Comparison of ENCODE assay signal across 8 cellular contexts in the genomic region with DNA sequence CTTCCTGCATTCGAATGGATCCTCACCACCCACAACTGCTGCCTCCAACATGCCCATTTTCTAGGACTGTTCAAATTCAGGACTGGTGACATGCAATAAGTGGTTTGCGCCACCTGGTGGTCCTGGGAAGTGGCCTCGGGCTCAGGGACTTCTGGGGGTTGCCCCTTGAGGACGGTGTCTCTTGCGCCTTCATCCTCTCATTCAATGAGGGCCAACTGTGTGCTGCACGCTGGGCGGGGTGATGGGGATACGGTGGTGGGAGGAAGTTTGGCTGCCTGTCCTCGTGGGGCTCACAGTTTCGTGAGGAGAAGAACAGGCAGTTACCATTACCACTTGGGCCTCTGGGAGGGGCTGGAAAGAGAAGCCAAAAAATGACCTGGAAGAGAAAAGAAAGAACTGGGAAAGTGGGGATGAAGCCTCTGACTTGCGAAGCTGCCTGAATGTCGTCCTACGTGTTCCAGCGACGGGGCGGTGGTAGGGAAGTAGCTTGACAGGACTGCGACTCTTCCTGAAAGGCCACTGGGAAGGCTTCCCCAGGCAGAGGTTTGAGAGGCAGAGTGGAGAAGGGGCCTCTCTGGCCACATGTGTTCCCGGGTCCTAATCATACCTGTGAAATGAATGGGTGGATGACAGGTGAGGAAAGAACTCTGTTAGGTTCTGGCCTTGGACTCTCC. TPM values are rescaled to one million over a fixed set of nuclear protein-coding genes. Genes with fewer than 3 reads are reported as not detected.
DNase-seq lines count a peak whose midpoint lies in the region; ATAC-seq and TF ChIP-seq lines count a peak whose summit lies in the region.

No MANE protein-coding gene starts in this region.

- ATAC-seq in DND-41 (ENCODE audit: insufficient read depth, low read depth) (peak; percentile 83), HG02798 (IDR thresholded peaks at IDR 0.05; ENCODE audit: poor library complexity, unreplicated experiment) (peak; percentile 45), naive B cell (ENCODE audit: low read depth in 2 of 2) (peak; percentile 32 to 39), HG03135 (IDR thresholded peaks at IDR 0.05; ENCODE audit: unreplicated experiment) (no peak)

- H3K36me3 ChIP-seq in DND-41 (ENCODE audit: insufficient read depth, low read length) = no peaks in the 10 kb centered on the region

- H3K9me3 ChIP-seq in DND-41 (ENCODE audit: insufficient read depth, low read length, severe bottlenecking) = no peaks in the 10 kb centered on the region

- peak; percentile 83 for TF ChIP-seq CTCF in DND-41 (IDR thresholded peaks at IDR 0.05; ENCODE audit: borderline replicate concordance, extremely low read depth, low read length, poor library complexity, severe bottlenecking)

- H3K27me3 Mint-ChIP-seq in naive B cell = peaks cover 18 to 45% (median 30%) of the 10 kb centered on the region in 3 donors

- no peaks in the 10 kb centered on the region for H3K4me1 ChIP-seq in DND-41 (ENCODE audit: insufficient read depth, low read length)

- H3K27me3 ChIP-seq in DND-41 (ENCODE audit: insufficient read depth, low read length, poor library complexity) = peaks cover 8% of the 10 kb centered on the region

- no peaks in the 10 kb centered on the region for H3K79me2 ChIP-seq in DND-41 (ENCODE audit: insufficient read depth, low read length)

- peaks cover 8 to 21% (median 12%) of the 10 kb centered on the region in 3 donors for H3K4me1 Mint-ChIP-seq in naive B cell

- DNase-seq in DND-41 (peak; percentile 72), NOMO-1 (lab: John Stamatoyannopoulos, UW; ENCODE audit: unreplicated experiment in 2 of 2) (peak; percentile 61 to 64), epidermal melanocyte (ENCODE audit: insufficient read length, low spot score) (peak; percentile 79), naive B cell (peak; percentile 71)
- DNase-seq in activated CD8-positive, alpha-beta memory T cell treated with anti-CD3 and anti-CD28 coated beads, Interleukin-2, amount 50 U/mL, for 1 hour (ENCODE audit: extremely low read depth) = peak; percentile 37
- peak; percentile 39 to 67 for DNase-seq in stimulated activated CD8-positive, alpha-beta memory T cell treated with anti-CD3 and anti-CD28 coated beads, Interleukin-7, amount 100 ng/mL, for 48 hours (ENCODE audit: extremely low read depth in 1 of 2, low read depth in 1 of 2)

- no peak overlapping the region for H3K4me3 ChIP-seq in DND-41 (ENCODE audit: low read depth in 1 of 2, low read length in 2 of 2)

- peak overlapping the region in 3 of 8 donors; percentile 38 to 63 (median 49) for H3K4me3 Mint-ChIP-seq in naive B cell

- no peak overlapping the region for H3K27ac ChIP-seq in DND-41 (ENCODE audit: low read length)

- no peaks in the 10 kb centered on the region for H3K9me3 Mint-ChIP-seq in naive B cell

- no peaks in the 10 kb centered on the region for H4K20me1 ChIP-seq in DND-41 (ENCODE audit: insufficient read depth, low read length)

- no peak overlapping the region for H2AFZ ChIP-seq in DND-41 (ENCODE audit: low read depth, low read length)

- H3K4me2 ChIP-seq in DND-41 (ENCODE audit: insufficient read depth, low read length) = no peak overlapping the region

- no peaks in the 10 kb centered on the region for H3K36me3 Mint-ChIP-seq in naive B cell

- H3K9ac ChIP-seq in DND-41 (ENCODE audit: low read depth, low read length) = no peak overlapping the region

- peak overlapping the region in 1 of 6 donors; percentile 22 for H3K27ac Mint-ChIP-seq in naive B cell

RNA-seq across cellular contexts. Expression of a gene that starts 49.0 kb away (rescaled TPM):
- not detected for polyA plus RNA-seq in naive B cell (ENCODE audit: low read depth in 6 of 6)
